ENCODE assay signal across 9 cellular contexts in genomic region chr3:166837535-166837934, GRCh38.
DNase-seq lines count a peak whose midpoint lies in the region; ATAC-seq and TF ChIP-seq lines count a peak whose summit lies in the region.
"Had no signal": no experiment of that assay in that cellular context is flagged by ENCODE, and none has a peak within 500 bp of the region (broad histone marks: within the 10 kb centered on the region; RNA-seq: fewer than 3 reads in every experiment).

No MANE protein-coding gene starts in this region.

- H3K27ac ChIP-seq in HL-60 (replicated peaks): no peak overlapping the region
- H3K27ac ChIP-seq in lower lobe of right lung: no peak overlapping the region
- H3K27ac ChIP-seq: gastroesophageal sphincter had no signal

- H3K9me3 ChIP-seq in lower lobe of right lung: no peaks in the 10 kb centered on the region
- H3K9me3 ChIP-seq: gastroesophageal sphincter had no signal

- H3K4me3 ChIP-seq in HL-60 (replicated peaks; ENCODE audit: insufficient read depth, low read length) (no peak overlapping the region), lower lobe of right lung (no peak overlapping the region)
- H3K4me3 ChIP-seq: gastroesophageal sphincter had no signal

- TF ChIP-seq CTCF in GM13976 (IDR thresholded peaks at IDR 0.05; ENCODE audit: borderline replicate concordance, control extremely low read depth, extremely low read depth, insufficient read depth, missing control alignments) (peak; percentile 34), HL-60 (IDR thresholded peaks at IDR 0.05; ENCODE audit: insufficient read depth, low read length) (peak; percentile 19), lower lobe of right lung (IDR thresholded peaks at IDR 0.05) (peak; percentile 14)

- peak; percentile 20 for DNase-seq in GM13976 (ENCODE audit: low spot score)
- peak in 1 of 2 experiments; percentile 30 for DNase-seq in HL-60 (ENCODE audit: low read depth in 1 of 2, low spot score in 1 of 2)
- DNase-seq in SK-N-DZ (ENCODE audit: low spot score): peak; percentile 5
- no peak for DNase-seq in lower lobe of right lung
- DNase-seq in C1 segment of cervical spinal cord (lab: John Stamatoyannopoulos, UW): no peak
- DNase-seq in NK-92 (lab: John Stamatoyannopoulos, UW; ENCODE audit: unreplicated experiment): no peak

- intact Hi-C loops in lower lobe of right lung (cut with DNase I): no loop called here

- no peaks in the 10 kb centered on the region for H3K4me1 ChIP-seq in lower lobe of right lung
- H3K4me1 ChIP-seq: gastroesophageal sphincter had no signal

- ATAC-seq in lower lobe of right lung: no peak
- ATAC-seq in HG03025 (IDR thresholded peaks at IDR 0.05; ENCODE audit: low FRiP score, unreplicated experiment): no peak
- ATAC-seq in GM19455 (IDR thresholded peaks at IDR 0.05; ENCODE audit: unreplicated experiment): no peak
- ATAC-seq: gastroesophageal sphincter had no signal

- H3K27me3 ChIP-seq in HL-60 (ENCODE audit: insufficient read depth, poor library complexity, severe bottlenecking): no peaks in the 10 kb centered on the region
- no peaks in the 10 kb centered on the region for H3K27me3 ChIP-seq in lower lobe of right lung (ENCODE audit: low read depth)
- H3K27me3 ChIP-seq: gastroesophageal sphincter had no signal

- H3K36me3 ChIP-seq in lower lobe of right lung: no peaks in the 10 kb centered on the region
- H3K36me3 ChIP-seq: gastroesophageal sphincter had no signal

- in situ Hi-C loops in GM13976 (cut with MboI; ENCODE audit: low sequenced_read_pairs, unreplicated experiment): no loop called here

Comparison
In these comparisons a context has a peak if more than half of its experiments do, and no peak if none do; other contexts are left out.
1. DNase-seq: peak in GM13976 (single experiment) and SK-N-DZ (single experiment); none in lower lobe of right lung (single experiment), C1 segment of cervical spinal cord (0 of 14) and NK-92 (single experiment).
2. Peak in every context shown above with its lines, with median percentiles within 50 percentile points of each other: CTCF ChIP-seq.